In genomic region chr19:37217855-37218591, GRCh38 we compare ENCODE assay signal across 8 cellular contexts. TPM values are rescaled to one million over a fixed set of nuclear protein-coding genes. Genes with fewer than 3 reads are reported as not detected.
DNase-seq lines count a peak whose midpoint lies in the region; ATAC-seq, FAIRE-seq and TF ChIP-seq lines count a peak whose summit lies in the region.

Gene ZNF383 (plus strand): TSS chr19:37218214. CDS start chr19:37230454, 12,240 bp downstream.

- H3K4me1 ChIP-seq in foreskin keratinocyte (peaks cover 10% of the 10 kb centered on the region), neural progenitor cell (no peaks in the 10 kb centered on the region), stomach smooth muscle (ENCODE audit: control insufficient read depth, insufficient read depth, low read length) (peaks cover 10% of the 10 kb centered on the region)

- H3K27ac ChIP-seq in foreskin keratinocyte = peak within 1 kb of the TSS; percentile 88
- peak within 1 kb of the TSS; percentile 64 for H3K27ac ChIP-seq in neural progenitor cell
- peak within 1 kb of the TSS; percentile 89 for H3K27ac ChIP-seq in stomach smooth muscle (ENCODE audit: low read length)

- H3K36me3 Mint-ChIP-seq in neural progenitor cell = peaks cover 36% of the 10 kb centered on the region

- H3K27ac Mint-ChIP-seq in neural progenitor cell = peak within 1 kb of the TSS; percentile 36

- no peaks in the 10 kb centered on the region for H3K9me3 ChIP-seq in neural progenitor cell (ENCODE audit: low read depth)
- H3K9me3 ChIP-seq in stomach smooth muscle (ENCODE audit: control insufficient read depth in 2 of 2, low read length in 2 of 2) = no peaks in the 10 kb centered on the region

- H3K36me3 ChIP-seq in neural progenitor cell (no peaks in the 10 kb centered on the region), stomach smooth muscle (ENCODE audit: control insufficient read depth in 2 of 2, insufficient read depth in 2 of 2, low read length in 2 of 2) (peaks cover 2 to 9% of the 10 kb centered on the region in 2 donors)

- H3K4me1 Mint-ChIP-seq in neural progenitor cell = peaks cover 12% of the 10 kb centered on the region

- H3K27me3 Mint-ChIP-seq in neural progenitor cell (ENCODE audit: insufficient read depth, low read depth) = peaks cover 4% of the 10 kb centered on the region

- H2AFZ ChIP-seq in neural progenitor cell (replicated peaks) = peak within 1 kb of the TSS; percentile 99

- no peaks in the 10 kb centered on the region for H3K27me3 ChIP-seq in foreskin keratinocyte
- no peaks in the 10 kb centered on the region for H3K27me3 ChIP-seq in neural progenitor cell
- H3K27me3 ChIP-seq in stomach smooth muscle (ENCODE audit: control insufficient read depth in 1 of 2, insufficient read depth in 2 of 2, low read length in 2 of 2) = no peaks in the 10 kb centered on the region

- peaks cover 51% of the 10 kb centered on the region for H3K9me3 Mint-ChIP-seq in neural progenitor cell

- H3F3A ChIP-seq in neural progenitor cell (ENCODE audit: low read depth) = no peaks in the 10 kb centered on the region

- peak; percentile 90 for DNase-seq in ELR (ENCODE audit: low read depth)
- DNase-seq in H54 (ENCODE audit: insufficient read length, low spot score) = peak; percentile 81
- DNase-seq in LoVo (ENCODE audit: low spot score) = peak; percentile 70
- peak; percentile 57 for DNase-seq in activated gamma-delta T cell (lab: John Stamatoyannopoulos, UW)
- DNase-seq in foreskin keratinocyte = peak; percentile 84 to 92
- DNase-seq in neural progenitor cell (ENCODE audit: low spot score) = peak; percentile 93

- no peak for TF ChIP-seq CTCF in foreskin keratinocyte (conservative IDR thresholded peaks at IDR 0.05)
- no peak for TF ChIP-seq CTCF in neural progenitor cell (IDR thresholded peaks at IDR 0.05)

- H3K4me2 ChIP-seq in neural progenitor cell = peak within 1 kb of the TSS; percentile 88

- peak; percentile 64 for FAIRE-seq in H54 (lab: Jason Lieb, UNC)

- ATAC-seq in foreskin keratinocyte = peak; percentile 94

- H3K4me3 Mint-ChIP-seq in neural progenitor cell = peak within 1 kb of the TSS; percentile 93

- no peaks in the 10 kb centered on the region for H4K20me1 ChIP-seq in neural progenitor cell (ENCODE audit: low read depth)

- peaks cover 23% of the 10 kb centered on the region for H3K79me2 ChIP-seq in neural progenitor cell (ENCODE audit: low read depth)

- H3K9ac ChIP-seq in neural progenitor cell (peak within 1 kb of the TSS; percentile 88), stomach smooth muscle (ENCODE audit: low read length in 2 of 2) (peak within 1 kb of the TSS; percentile 78 to 97)

- H3K4me3 ChIP-seq in neural progenitor cell (peak within 1 kb of the TSS; percentile 97), stomach smooth muscle (ENCODE audit: low read length in 2 of 2) (peak within 1 kb of the TSS; percentile 96 to 100)

- TF ChIP-seq POLR2A in H54 (IDR thresholded peaks at IDR 0.05; ENCODE audit: low read depth, low read length) = peak; percentile 45
- TF ChIP-seq POLR2A in Raji (IDR thresholded peaks at IDR 0.05; ENCODE audit: insufficient read depth, low read depth, low read length) = peak; percentile 76

RNA-seq across cellular contexts. Expression of gene ZNF383, which starts in this region (rescaled TPM):
- total RNA-seq in foreskin keratinocyte (3.8 and 4.9 TPM in 2 replicates), neural progenitor cell (ENCODE audit: low replicate concordance) (6.8 and 8.9 TPM in 2 replicates)
- 2.0 and 2.3 TPM in 2 replicates for polyA plus RNA-seq in foreskin keratinocyte

Comparison
In these comparisons a context has a peak if more than half of its experiments do, and no peak if none do; other contexts are left out.
1. Peak in every context shown above with its lines: DNase-seq, ATAC-seq, H3K4me3 ChIP-seq and H3K27ac ChIP-seq.